In the genomic region with DNA sequence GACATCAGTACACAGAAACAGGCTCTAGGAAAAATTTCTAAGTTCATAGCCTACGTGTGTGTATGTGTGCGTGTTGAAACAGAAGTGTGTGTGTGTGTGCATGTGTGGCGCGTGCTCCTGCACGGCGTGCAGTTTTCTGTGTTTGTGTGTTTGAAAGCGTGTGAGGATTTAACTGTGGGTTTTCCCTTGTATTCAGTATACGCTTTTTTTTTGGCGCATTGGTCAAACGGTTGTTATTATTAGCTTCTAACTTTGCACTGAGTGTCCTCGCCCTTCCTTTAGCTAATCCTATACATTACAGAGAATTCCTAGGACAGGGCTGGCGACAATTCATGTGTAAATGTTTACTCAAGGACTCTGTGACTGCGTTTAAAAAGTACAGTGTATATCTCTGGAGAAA, we compare ENCODE assay signal across 20 cellular contexts. TPM values are rescaled to one million over a fixed set of nuclear protein-coding genes. Genes with fewer than 3 reads are reported as not detected.
"Had no signal": no experiment of that assay in that cellular context is flagged by ENCODE, and none has a peak within 500 bp of the region (broad histone marks: within the 10 kb centered on the region; RNA-seq: fewer than 3 reads in every experiment).

No MANE protein-coding gene starts in this region.

- H3K4me3 Mint-ChIP-seq: activated CD8-positive, alpha-beta memory T cell treated with anti-CD3 and anti-CD28 coated beads, Interleukin-2, amount 10 ng/mL, durations not matched to agents 7 days and 5 days; activated naive CD8-positive, alpha-beta T cell treated with anti-CD3 and anti-CD28 coated beads for 36 hours; activated T-cell treated with anti-CD3 and anti-CD28 coated beads, Interleukin-2, amount 50 U/mL, for 4 hours; memory B cell; nephron progenitor cell had no signal

- H3K4me3 ChIP-seq: esophagus squamous epithelium, psoas muscle had no signal

- ATAC-seq: activated CD8-positive, alpha-beta memory T cell treated with anti-CD3 and anti-CD28 coated beads, Interleukin-2, amount 10 ng/mL, durations not matched to agents 7 days and 5 days; activated T-cell treated with anti-CD3 and anti-CD28 coated beads, Interleukin-2, amount 50 U/mL, for 4 hours; left lobe of liver; psoas muscle; stimulated activated naive CD8-positive, alpha-beta T cell treated with anti-CD3 and anti-CD28 coated beads, Interleukin-15, Interleukin-2, amounts not matched to agents 100 U/mL and 50 U/mL, for 24 hours had no signal

- H3K27ac Mint-ChIP-seq: activated CD8-positive, alpha-beta memory T cell treated with anti-CD3 and anti-CD28 coated beads, Interleukin-2, amount 10 ng/mL, durations not matched to agents 7 days and 5 days; activated naive CD8-positive, alpha-beta T cell treated with anti-CD3 and anti-CD28 coated beads for 36 hours; memory B cell had no signal

- H3K9me3 ChIP-seq: esophagus squamous epithelium, psoas muscle had no signal

- DNase-seq: activated CD4-positive, alpha-beta T cell treated with anti-CD3 and anti-CD28 coated beads, Interleukin-2, amount 50 U/mL, for 4 hours; activated CD4-positive, CD25-positive, alpha-beta regulatory T cell treated with anti-CD3 and anti-CD28 coated beads, Interleukin-2, amount 50 U/mL, for 72 hours; activated CD8-positive, alpha-beta memory T cell treated with anti-CD3 and anti-CD28 coated beads, Interleukin-2, amount 10 ng/mL, durations not matched to agents 7 days and 5 days; activated gamma-delta T cell treated with Interleukin-2 at 50 U/mL for 16 hours; activated naive CD8-positive, alpha-beta T cell treated with anti-CD3 and anti-CD28 coated beads for 36 hours; activated T-cell treated with anti-CD3 and anti-CD28 coated beads, Interleukin-2, amount 50 U/mL, for 4 hours; anterior cingulate cortex; esophagus squamous epithelium; foreskin fibroblast; nephron progenitor cell; stimulated activated CD4-positive, alpha-beta T cell treated with anti-CD3 and anti-CD28 coated beads, Interleukin-2, amount 100 ng/mL, for 48 hours; stimulated activated naive CD8-positive, alpha-beta T cell treated with anti-CD3 and anti-CD28 coated beads, Interleukin-15, Interleukin-2, amounts not matched to agents 100 U/mL and 50 U/mL, for 24 hours had no signal

- H3K27me3 Mint-ChIP-seq: activated CD8-positive, alpha-beta memory T cell treated with anti-CD3 and anti-CD28 coated beads, Interleukin-2, amount 10 ng/mL, durations not matched to agents 7 days and 5 days; activated naive CD8-positive, alpha-beta T cell treated with anti-CD3 and anti-CD28 coated beads for 36 hours; memory B cell had no signal

- H3K27ac ChIP-seq: esophagus squamous epithelium, psoas muscle had no signal

- H3K9me3 Mint-ChIP-seq: activated naive CD8-positive, alpha-beta T cell treated with anti-CD3 and anti-CD28 coated beads for 36 hours; activated T-cell treated with anti-CD3 and anti-CD28 coated beads, Interleukin-2, amount 50 U/mL, for 4 hours; memory B cell had no signal

- H3K27me3 ChIP-seq: esophagus squamous epithelium had no signal

RNA-seq across cellular contexts. Expression of a gene that starts 40.6 kb away (rescaled TPM):
- total RNA-seq: activated CD8-positive, alpha-beta memory T cell treated with anti-CD3 and anti-CD28 coated beads, Interleukin-2, amount 10 ng/mL, durations not matched to agents 7 days and 5 days; activated naive CD8-positive, alpha-beta T cell treated with anti-CD3 and anti-CD28 coated beads for 36 hours; activated T-cell treated with anti-CD3 and anti-CD28 coated beads, Interleukin-2, amount 50 U/mL, for 4 hours; chondrocyte; left lobe of liver; omental fat pad; psoas muscle; T-helper 2 cell treated with Interferon-gamma antibody and Interleukin-4, amounts not matched to agents 100 ng/mL and 5 ng/mL, for 36 hours; temporal lobe had no signal
- polyA plus RNA-seq: psoas muscle, urinary bladder had no signal
